Comparison of ENCODE assay signal across 8 cellular contexts in the genomic region with DNA sequence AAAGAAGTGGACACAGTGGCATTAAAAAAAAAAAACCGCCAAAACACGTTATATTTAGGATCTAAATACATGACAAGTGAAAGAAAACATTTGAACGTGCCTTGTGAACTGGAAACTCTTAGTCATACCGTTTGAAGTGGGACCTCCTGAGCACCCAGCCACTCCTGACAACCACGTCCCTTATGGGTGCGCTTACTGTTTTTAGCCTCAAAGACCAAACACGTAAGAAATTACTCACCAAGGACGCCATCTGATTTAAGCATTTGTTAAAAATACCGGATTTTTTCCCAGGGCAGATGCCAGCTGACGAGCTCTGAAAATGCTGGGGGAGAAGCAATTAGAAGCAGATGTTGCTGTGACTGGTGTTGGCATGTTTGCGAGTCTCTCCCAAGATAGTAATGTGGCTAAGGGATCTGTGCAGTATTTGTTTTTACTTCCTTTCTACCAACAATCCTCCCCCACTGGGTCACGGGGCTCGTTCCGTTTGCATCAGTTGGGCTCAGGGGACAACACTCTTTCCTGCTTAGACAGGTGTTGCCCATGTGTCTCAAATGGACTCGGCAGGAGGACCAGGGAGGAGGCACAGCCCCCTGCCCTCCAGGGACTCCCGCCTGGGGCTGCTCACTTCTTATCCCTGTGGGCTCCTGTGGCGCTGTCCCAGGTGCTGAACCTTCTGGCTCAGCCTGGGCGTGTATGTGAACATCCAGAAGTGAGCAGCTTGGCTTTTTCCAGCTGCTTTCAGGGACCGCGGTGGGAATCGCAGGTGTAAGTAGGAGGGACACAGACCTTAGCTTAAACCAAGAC.
DNase-seq lines count a peak whose midpoint lies in the region; ATAC-seq and TF ChIP-seq lines count a peak whose summit lies in the region.

No MANE protein-coding gene starts in this region.

- POLR2A ChIA-PET in AG04449 (lab: Yijun Ruan, JAX): interaction anchor here (0.6 to 1.4 kb wide), 2 partner anchors 10 to 522 kb away, joined by 3 to 8 read pairs; no protein-coding TSS in a partner anchor

- CTCF ChIA-PET in AG04449 (lab: Yijun Ruan, JAX): no interaction called here

- DNase-seq in AG04449 (ENCODE audit: low read depth, low spot score) (peak; percentile 93), NCI-H774 (lab: John Stamatoyannopoulos, UW) (peak; percentile 82), activated T-cell treated with anti-CD3 and anti-CD28 coated beads for 1 hour (ENCODE audit: low read depth) (peak; percentile 51), fibroblast of the conjunctiva (ENCODE audit: low read depth) (peak; percentile 69), retina (peak; percentile 57)

- peak overlapping the region; percentile 31 for H3K4me3 ChIP-seq in AG04449 (ENCODE audit: low read depth, low read length)

- TF ChIP-seq CTCF in AG04449 (IDR thresholded peaks at IDR 0.05; ENCODE audit: insufficient read depth, low read length, missing control alignments): no peak

- peak; percentile 52 for ATAC-seq in GM18867 (IDR thresholded peaks at IDR 0.05; ENCODE audit: unreplicated experiment)
- peak; percentile 49 for ATAC-seq in HG03354 (IDR thresholded peaks at IDR 0.05; ENCODE audit: poor library complexity, severe bottlenecking, unreplicated experiment)
- no peak for ATAC-seq in GM18498 (IDR thresholded peaks at IDR 0.05; ENCODE audit: unreplicated experiment)
